Comparison of ENCODE assay signal across 10 cellular contexts in genomic region chr5:95712347-95712958, GRCh38. TPM values are rescaled to one million over a fixed set of nuclear protein-coding genes. Genes with fewer than 3 reads are reported as not detected.
DNase-seq lines count a peak whose midpoint lies in the region; ATAC-seq and TF ChIP-seq lines count a peak whose summit lies in the region.
"Had no signal": no experiment of that assay in that cellular context is flagged by ENCODE, and none has a peak within 500 bp of the region (broad histone marks: within the 10 kb centered on the region; RNA-seq: fewer than 3 reads in every experiment).

No MANE protein-coding gene starts in this region.

- no peak for TF ChIP-seq CTCF in mucosa of descending colon (IDR thresholded peaks at IDR 0.05)
- TF ChIP-seq CTCF in body of pancreas (IDR thresholded peaks at IDR 0.05), result no peak

- no peaks in the 10 kb centered on the region for H3K79me2 ChIP-seq in Karpas-422 (ENCODE audit: low read length)

- H3K4me2 ChIP-seq in Karpas-422 (ENCODE audit: low read depth, low read length, poor library complexity, severe bottlenecking), result no peak overlapping the region

- H3K36me3 ChIP-seq in HUES48 (ENCODE audit: control insufficient read depth, insufficient read depth, low read length) (no peaks in the 10 kb centered on the region), mucosa of descending colon (ENCODE audit: low read depth) (no peaks in the 10 kb centered on the region), Karpas-422 (ENCODE audit: insufficient read depth, low read length) (no peaks in the 10 kb centered on the region), body of pancreas (replicated peaks in 1 of 2; ENCODE audit: insufficient read depth in 1 of 2, low read depth in 2 of 2) (no peaks in the 10 kb centered on the region)
- H3K36me3 ChIP-seq: adrenal gland had no signal

- no peaks in the 10 kb centered on the region for H3K36me3 Mint-ChIP-seq in activated naive CD4-positive, alpha-beta T cell treated with anti-CD3 and anti-CD28 coated beads, Interleukin-2, amount 50 U/mL, for 72 hours

- no peak overlapping the region for H3K27ac Mint-ChIP-seq in activated naive CD4-positive, alpha-beta T cell treated with anti-CD3 and anti-CD28 coated beads, Interleukin-2, amount 50 U/mL, for 72 hours

- H3K4me3 ChIP-seq in HUES48 (ENCODE audit: low read depth, low read length) (no peak overlapping the region), mucosa of descending colon (no peak overlapping the region), Karpas-422 (ENCODE audit: low read length) (no peak overlapping the region), body of pancreas (no peak overlapping the region)
- H3K4me3 ChIP-seq: adrenal gland had no signal

- peaks cover 0 to 3% of the 10 kb centered on the region in 2 donors for H3K9me3 Mint-ChIP-seq in activated naive CD4-positive, alpha-beta T cell treated with anti-CD3 and anti-CD28 coated beads, Interleukin-2, amount 50 U/mL, for 72 hours
- H3K9me3 Mint-ChIP-seq: nephron had no signal

- no peaks in the 10 kb centered on the region for H3K9me2 ChIP-seq in Karpas-422 (replicated peaks; ENCODE audit: insufficient read depth, low read length)

- intact Hi-C loops in mucosa of descending colon (cut with DNase I, micrococcal nuclease) (no loop called here), body of pancreas (cut with DNase I) (no loop called here)

- H3K27ac ChIP-seq in HUES48 (ENCODE audit: low read depth, low read length), result peak overlapping the region; percentile 56
- H3K27ac ChIP-seq in Karpas-422 (ENCODE audit: low read length), result no peak overlapping the region
- no peak overlapping the region for H3K27ac ChIP-seq in body of pancreas
- H3K27ac ChIP-seq: adrenal gland had no signal

- 79 to 89% methylated on average over 2 of the region's 2 CpGs for WGBS in body of pancreas, 2 donors

- H3K9ac ChIP-seq in HUES48 (ENCODE audit: low read depth, low read length) (no peak overlapping the region), Karpas-422 (ENCODE audit: low read length) (no peak overlapping the region)

- H2AFZ ChIP-seq in Karpas-422 (ENCODE audit: low read length), result no peak overlapping the region

- H3K9me3 ChIP-seq in HUES48 (ENCODE audit: control insufficient read depth, insufficient read depth, low read length) (no peaks in the 10 kb centered on the region), mucosa of descending colon (no peaks in the 10 kb centered on the region), Karpas-422 (ENCODE audit: low read length) (no peaks in the 10 kb centered on the region), body of pancreas (no peaks in the 10 kb centered on the region)
- H3K9me3 ChIP-seq: adrenal gland had no signal

- H3K4me1 ChIP-seq in HUES48 (ENCODE audit: control insufficient read depth, insufficient read depth, low read length) (peaks cover 7% of the 10 kb centered on the region; the same call in 1 of the 2 replicates), mucosa of descending colon (ENCODE audit: low read depth) (no peaks in the 10 kb centered on the region), Karpas-422 (ENCODE audit: low read length) (no peaks in the 10 kb centered on the region), body of pancreas (peaks cover 19% of the 10 kb centered on the region)

- ATAC-seq in activated naive CD4-positive, alpha-beta T cell treated with anti-CD3 and anti-CD28 coated beads, Interleukin-2, amount 50 U/mL, for 72 hours, result peak; percentile 82 to 95
- ATAC-seq in mucosa of descending colon (peak; percentile 53), GM18502 (IDR thresholded peaks at IDR 0.05; ENCODE audit: poor library complexity, unreplicated experiment) (no peak), body of pancreas (no peak)

- peaks cover 21% of the 10 kb centered on the region for H3K27me3 ChIP-seq in HUES48 (ENCODE audit: control insufficient read depth, insufficient read depth, low read length)
- H3K27me3 ChIP-seq in Karpas-422 (ENCODE audit: low read length), result no peaks in the 10 kb centered on the region
- no peaks in the 10 kb centered on the region for H3K27me3 ChIP-seq in body of pancreas
- H3K27me3 ChIP-seq: adrenal gland had no signal

- TF ChIP-seq POLR2A in body of pancreas (IDR thresholded peaks at IDR 0.05), result no peak

- H4K20me1 ChIP-seq in Karpas-422 (ENCODE audit: insufficient read depth, low read depth, low read length), result no peaks in the 10 kb centered on the region

- DNase-seq in DMS53 (lab: John Stamatoyannopoulos, UW), result peak; percentile 72
- DNase-seq in activated naive CD4-positive, alpha-beta T cell treated with anti-CD3 and anti-CD28 coated beads, Interleukin-2, amount 50 U/mL, for 72 hours (ENCODE audit: low spot score in 2 of 2), result peak in 1 of 2 donors; percentile 44
- DNase-seq in mucosa of descending colon, result no peak
- no peak for DNase-seq in Karpas-422
- DNase-seq in DMS153 treated with DMSO at 0.1 percent for 48 hours (lab: John Stamatoyannopoulos, UW; ENCODE audit: unreplicated experiment), result no peak
- no peak for DNase-seq in body of pancreas

RNA-seq across cellular contexts. Expression of gene RHOBTB3, which starts 18.7 kb away (rescaled TPM):
- total RNA-seq in activated naive CD4-positive, alpha-beta T cell treated with anti-CD3 and anti-CD28 coated beads, Interleukin-2, amount 50 U/mL, for 72 hours, result 1 to 10 TPM; 6.6 to 9.7 TPM
- 10 to 100 TPM; 56.5 to 85.2 (median 60.4) TPM for total RNA-seq in mucosa of descending colon
- 0.97 and 1.5 TPM in 2 replicates for total RNA-seq in Karpas-422 (2014; rRNA removed; shearing (Covaris generic); ENCODE audit: low replicate concordance)
- total RNA-seq in body of pancreas, result 100 to 1,000 TPM; 153 to 196 TPM

RNA-seq across cellular contexts. Expression of gene SPATA9, which starts 29.7 kb away (rescaled TPM):
- total RNA-seq in activated naive CD4-positive, alpha-beta T cell treated with anti-CD3 and anti-CD28 coated beads, Interleukin-2, amount 50 U/mL, for 72 hours, result not detected
- 1 to 10 TPM in 1 of 3 donors, under 1 TPM in 2; 0.38 to 1.2 (median 0.39) TPM for total RNA-seq in mucosa of descending colon
- not detected in 2 replicates for total RNA-seq in Karpas-422 (2014; rRNA removed; shearing (Covaris generic); ENCODE audit: low replicate concordance)
- total RNA-seq in body of pancreas, result not detected

Comparison
In these comparisons a context has a peak if more than half of its experiments do, and no peak if none do; other contexts are left out.
1. ATAC-seq: peak in activated naive CD4-positive, alpha-beta T cell treated with anti-CD3 and anti-CD28 coated beads, Interleukin-2, amount 50 U/mL, for 72 hours (2 of 2) and mucosa of descending colon (single experiment); none in GM18502 (single experiment) and body of pancreas (single experiment).
2. RNA of gene RHOBTB3, which starts 18.7 kb away (total RNA-seq): 153 to 196 TPM in body of pancreas and 56.5 to 85.2 TPM in mucosa of descending colon; 6.6 to 9.7 TPM in activated naive CD4-positive, alpha-beta T cell treated with anti-CD3 and anti-CD28 coated beads, Interleukin-2, amount 50 U/mL, for 72 hours and 0.97 to 1.5 TPM in Karpas-422; every median in the first group is over 4 times any median in the second.